Comparison of ENCODE assay signal across 9 cellular contexts in the genomic region with DNA sequence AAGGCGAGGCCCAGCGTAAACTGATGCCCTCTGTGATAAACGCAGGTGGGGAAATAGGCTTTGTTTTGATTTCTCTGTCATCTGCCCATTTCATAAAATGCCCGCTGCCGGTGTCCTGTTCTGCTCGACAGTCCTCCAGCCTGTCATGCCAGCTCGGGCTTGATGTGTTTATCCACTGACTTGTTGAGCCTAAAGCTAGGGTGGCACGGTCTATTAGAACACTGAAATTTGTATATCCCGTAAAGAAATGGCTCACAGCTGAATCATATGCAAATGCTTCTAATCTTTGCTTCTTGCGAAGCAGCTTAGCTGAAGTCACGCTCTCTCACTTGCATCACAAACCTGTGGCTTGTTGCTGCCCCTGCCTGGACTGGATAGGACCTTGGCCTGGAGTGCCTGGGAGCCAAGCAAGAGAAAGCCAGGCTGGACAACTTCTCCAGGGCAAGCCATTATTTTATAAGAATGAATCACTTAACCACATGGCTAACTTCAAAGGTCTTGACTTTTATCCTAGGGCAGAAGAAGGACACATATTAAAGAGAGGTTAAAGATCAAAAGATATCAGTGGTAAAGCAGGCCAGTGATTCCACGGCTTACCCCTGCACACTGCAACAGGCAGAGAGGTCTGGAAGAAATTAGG. TPM values are rescaled to one million over a fixed set of nuclear protein-coding genes. Genes with fewer than 3 reads are reported as not detected.
DNase-seq lines count a peak whose midpoint lies in the region; ATAC-seq and TF ChIP-seq lines count a peak whose summit lies in the region.
"Had no signal": no experiment of that assay in that cellular context is flagged by ENCODE, and none has a peak within 500 bp of the region (broad histone marks: within the 10 kb centered on the region; RNA-seq: fewer than 3 reads in every experiment).

No MANE protein-coding gene starts in this region.

- peaks cover 13 to 44% (median 32%) of the 10 kb centered on the region in 7 donors for H3K4me1 Mint-ChIP-seq in naive thymus-derived CD4-positive, alpha-beta T cell
- H3K4me1 Mint-ChIP-seq in CD4-positive, alpha-beta T cell (ENCODE audit: low read depth) = peaks cover 21% of the 10 kb centered on the region

- intact Hi-C loops in naive thymus-derived CD4-positive, alpha-beta T cell (cut with micrococcal nuclease) = loop anchor here (5.0 kb wide), 3 partner anchors 217 to 762 kb away; a partner anchor contains a TSS
- intact Hi-C loops in CD4-positive, alpha-beta T cell (cut with DNase I, micrococcal nuclease) = no loop called here

- ATAC-seq in naive thymus-derived CD4-positive, alpha-beta T cell = peak; percentile 26
- ATAC-seq in CD4-positive, alpha-beta T cell (ENCODE audit: poor library complexity) = no peak
- ATAC-seq in HG02852 (IDR thresholded peaks at IDR 0.05; ENCODE audit: unreplicated experiment) = no peak

- H3K4me1 ChIP-seq in naive thymus-derived CD4-positive, alpha-beta T cell (ENCODE audit: control insufficient read depth in 2 of 2, insufficient read depth in 2 of 2, low read length in 2 of 2) = peaks cover 21 to 30% of the 10 kb centered on the region in 2 donors
- H3K4me1 ChIP-seq: esophagus muscularis mucosa had no signal

- H3K4me3 Mint-ChIP-seq in naive thymus-derived CD4-positive, alpha-beta T cell = no peak overlapping the region
- H3K4me3 Mint-ChIP-seq in CD4-positive, alpha-beta T cell = no peak overlapping the region

- H3K27me3 Mint-ChIP-seq in naive thymus-derived CD4-positive, alpha-beta T cell = peaks cover 13 to 67% (median 40%) of the 10 kb centered on the region in 5 donors
- peaks cover 38% of the 10 kb centered on the region for H3K27me3 Mint-ChIP-seq in CD4-positive, alpha-beta T cell

- POLR2A ChIA-PET in naive thymus-derived CD4-positive, alpha-beta T cell (lab: Charles Lee) = no interaction called here
- POLR2A ChIA-PET in CD4-positive, alpha-beta T cell (lab: Charles Lee) = no interaction called here

- no peak overlapping the region for H3K4me3 ChIP-seq in naive thymus-derived CD4-positive, alpha-beta T cell (ENCODE audit: low read length)
- H3K4me3 ChIP-seq: esophagus muscularis mucosa had no signal

- no peaks in the 10 kb centered on the region for H3K36me3 ChIP-seq in naive thymus-derived CD4-positive, alpha-beta T cell (ENCODE audit: control insufficient read depth in 2 of 3, insufficient read depth in 3 of 3, low read length in 3 of 3)
- H3K36me3 ChIP-seq: esophagus muscularis mucosa had no signal

- peaks cover 0 to 4% (median 0%) of the 10 kb centered on the region in 5 donors for H3K36me3 Mint-ChIP-seq in naive thymus-derived CD4-positive, alpha-beta T cell
- H3K36me3 Mint-ChIP-seq in CD4-positive, alpha-beta T cell (ENCODE audit: low read depth) = no peaks in the 10 kb centered on the region

- DNase-seq in EH (ENCODE audit: low read depth) (peak; percentile 96), MV-4-11 (lab: John Stamatoyannopoulos, UW) (peak; percentile 73), dedifferentiated amniotic fluid mesenchymal stem cell (ENCODE audit: extremely low spot score) (peak; percentile 89), iPS-NIHi7 (ENCODE audit: extremely low spot score) (no peak), NCI-H187 (lab: John Stamatoyannopoulos, UW) (no peak)
- DNase-seq in naive thymus-derived CD4-positive, alpha-beta T cell = no peak
- DNase-seq in CD4-positive, alpha-beta T cell = no peak

- TF ChIP-seq CTCF in CD4-positive, alpha-beta T cell (IDR thresholded peaks at IDR 0.05) = no peak

- H3K9me3 ChIP-seq in naive thymus-derived CD4-positive, alpha-beta T cell (ENCODE audit: control insufficient read depth in 2 of 3, low read length in 3 of 3) = no peaks in the 10 kb centered on the region
- H3K9me3 ChIP-seq in CD4-positive, alpha-beta T cell (ENCODE audit: control insufficient read depth, low read length) = no peaks in the 10 kb centered on the region
- H3K9me3 ChIP-seq: esophagus muscularis mucosa had no signal

- CTCF ChIA-PET in naive thymus-derived CD4-positive, alpha-beta T cell (lab: Charles Lee) = no interaction called here
- CTCF ChIA-PET in CD4-positive, alpha-beta T cell (lab: Charles Lee) = no interaction called here

- H3K27ac ChIP-seq in naive thymus-derived CD4-positive, alpha-beta T cell (ENCODE audit: low read depth, low read length) = no peak overlapping the region
- no peak overlapping the region for H3K27ac ChIP-seq in CD4-positive, alpha-beta T cell (ENCODE audit: low read depth, low read length)
- H3K27ac ChIP-seq: esophagus muscularis mucosa had no signal

- H3K9me3 Mint-ChIP-seq in naive thymus-derived CD4-positive, alpha-beta T cell = peaks cover 0 to 5% (median 0%) of the 10 kb centered on the region in 11 donors
- H3K9me3 Mint-ChIP-seq in CD4-positive, alpha-beta T cell = no peaks in the 10 kb centered on the region

- no peaks in the 10 kb centered on the region for H3K27me3 ChIP-seq in naive thymus-derived CD4-positive, alpha-beta T cell (ENCODE audit: control insufficient read depth in 2 of 2, insufficient read depth in 2 of 2, low read length in 2 of 2)
- H3K27me3 ChIP-seq in CD4-positive, alpha-beta T cell (ENCODE audit: control insufficient read depth, insufficient read depth, low read length) = peaks cover 11% of the 10 kb centered on the region

- H3K27ac Mint-ChIP-seq in naive thymus-derived CD4-positive, alpha-beta T cell = peak overlapping the region in 1 of 9 donors; percentile 29
- no peak overlapping the region for H3K27ac Mint-ChIP-seq in CD4-positive, alpha-beta T cell

RNA-seq across cellular contexts. Expression of a gene that starts 33.1 kb away (rescaled TPM):
- total RNA-seq in naive thymus-derived CD4-positive, alpha-beta T cell = under 1 TPM in 1 of 5 experiments, not detected in 4; 0.20 TPM
- polyA plus RNA-seq in naive thymus-derived CD4-positive, alpha-beta T cell = not detected
- not detected for total RNA-seq in CD4-positive, alpha-beta T cell

Comparison
In these comparisons a context has a peak if more than half of its experiments do, and no peak if none do; other contexts are left out.
1. DNase-seq: peak in EH (single experiment), MV-4-11 (single experiment) and dedifferentiated amniotic fluid mesenchymal stem cell (single experiment); none in naive thymus-derived CD4-positive, alpha-beta T cell (0 of 9), CD4-positive, alpha-beta T cell (0 of 10), iPS-NIHi7 (single experiment) and NCI-H187 (0 of 2).
2. intact Hi-C loops: an anchor here in naive thymus-derived CD4-positive, alpha-beta T cell (5.0 kb wide); none called in CD4-positive, alpha-beta T cell.